8 cellular contexts compared by ENCODE assay signal in genomic region chr17:46224864-46225263, GRCh38. TPM values are rescaled to one million over a fixed set of nuclear protein-coding genes. Genes with fewer than 3 reads are reported as not detected.
DNase-seq lines count a peak whose midpoint lies in the region; ATAC-seq, FAIRE-seq and TF ChIP-seq lines count a peak whose summit lies in the region.
"Not testable (repeated sequence)": the region's sequence is repeated elsewhere in the genome, so short reads cannot be mapped to it uniquely, and the experiment has no call there.

No MANE protein-coding gene starts in this region.

- FAIRE-seq in bronchial epithelial cell (lab: Jason Lieb, UNC): not testable (repeated sequence)

- not testable (repeated sequence) for H3K9me3 ChIP-seq in HAP-1; iPS DF 6.9 (ENCODE audit: control insufficient read depth, insufficient read depth, low read length); uterus

- intact Hi-C loops in uterus (cut with DNase I; ENCODE audit: low total_unique reads): not testable (repeated sequence)

- not testable (repeated sequence) for TF ChIP-seq POLR2A in uterus (IDR thresholded peaks at IDR 0.05)

- H3K4me1 ChIP-seq in HAP-1; iPS DF 6.9 (ENCODE audit: control insufficient read depth, insufficient read depth, low read length); uterus: not testable (repeated sequence)

- peak overlapping the region; percentile 23; the same call in 1 of the 2 replicates for H3K4me3 ChIP-seq in HAP-1
- peak overlapping the region; percentile 41 for H3K4me3 ChIP-seq in bronchial epithelial cell (ENCODE audit: low read depth, low read length)
- H3K4me3 ChIP-seq in iPS DF 6.9 (ENCODE audit: low read length): peak overlapping the region; percentile 54; the same call in 1 of the 2 replicates
- H3K4me3 ChIP-seq in uterus: peak overlapping the region; percentile 44 to 80

- peak; percentile 21 for ATAC-seq in GM18517 (IDR thresholded peaks at IDR 0.05; ENCODE audit: unreplicated experiment)
- peak; percentile 10 for ATAC-seq in HG03469 (IDR thresholded peaks at IDR 0.05; ENCODE audit: unreplicated experiment)
- ATAC-seq in omental fat pad (ENCODE audit: low FRiP score): peak; percentile 63

- not testable (repeated sequence) for DNase-seq in HAP-1 (ENCODE audit: low spot score in 2 of 2); bronchial epithelial cell (ENCODE audit: low read depth); iPS DF 6.9 (ENCODE audit: low read depth, low spot score); omental fat pad (ENCODE audit: low spot score); uterus
- peak; percentile 6 for DNase-seq in T-helper 9 cell

- not testable (repeated sequence) for H3K36me3 ChIP-seq in HAP-1 (replicated peaks); bronchial epithelial cell (ENCODE audit: control insufficient read depth, insufficient read depth, low read length); iPS DF 6.9 (ENCODE audit: control insufficient read depth, insufficient read depth, low read length); uterus

- in situ Hi-C loops in HAP-1 (cut with MboI; ENCODE audit: low sequenced_read_pairs): not testable (repeated sequence)

- H3K27ac ChIP-seq in iPS DF 6.9 (ENCODE audit: low read length): not testable (repeated sequence)
- H3K27ac ChIP-seq in uterus: peak overlapping the region; percentile 58 to 69

- no CpG with 5 or more reads among the region's 54 CpGs for WGBS in iPS DF 6.9 (ENCODE audit: insufficient coverage, insufficient read length)

- not testable (repeated sequence) for TF ChIP-seq CTCF in bronchial epithelial cell (IDR thresholded peaks at IDR 0.05; ENCODE audit: insufficient read depth, low read length, severe bottlenecking); omental fat pad (IDR thresholded peaks at IDR 0.05); uterus (IDR thresholded peaks at IDR 0.05)

- not testable (repeated sequence) for H3K27me3 ChIP-seq in HAP-1 (ENCODE audit: low read depth); bronchial epithelial cell (ENCODE audit: control insufficient read depth, insufficient read depth, low read length); iPS DF 6.9 (ENCODE audit: control insufficient read depth, insufficient read depth, low read length); uterus

RNA-seq across cellular contexts. Expression of gene KANSL1, which starts 31.6 kb away (rescaled TPM):
- total RNA-seq in bronchial epithelial cell: 58.5 and 106 TPM in 2 replicates
- total RNA-seq in omental fat pad: 100 to 1,000 TPM in 1 of 4 donors, 10 to 100 TPM in 3; 48.9 to 109 (median 57.4) TPM
- total RNA-seq in uterus: 100 to 1,000 TPM in 3 of 4 donors, 10 to 100 TPM in 1; 55.8 to 192 (median 146) TPM

Comparison
In these comparisons a context has a peak if more than half of its experiments do, and no peak if none do; other contexts are left out.
1. ATAC-seq: peak in every context shown above with its lines; median percentile 63 in omental fat pad; 21 in GM18517; 10 in HG03469.